ENCODE assay signal across 21 cellular contexts in the genomic region with DNA sequence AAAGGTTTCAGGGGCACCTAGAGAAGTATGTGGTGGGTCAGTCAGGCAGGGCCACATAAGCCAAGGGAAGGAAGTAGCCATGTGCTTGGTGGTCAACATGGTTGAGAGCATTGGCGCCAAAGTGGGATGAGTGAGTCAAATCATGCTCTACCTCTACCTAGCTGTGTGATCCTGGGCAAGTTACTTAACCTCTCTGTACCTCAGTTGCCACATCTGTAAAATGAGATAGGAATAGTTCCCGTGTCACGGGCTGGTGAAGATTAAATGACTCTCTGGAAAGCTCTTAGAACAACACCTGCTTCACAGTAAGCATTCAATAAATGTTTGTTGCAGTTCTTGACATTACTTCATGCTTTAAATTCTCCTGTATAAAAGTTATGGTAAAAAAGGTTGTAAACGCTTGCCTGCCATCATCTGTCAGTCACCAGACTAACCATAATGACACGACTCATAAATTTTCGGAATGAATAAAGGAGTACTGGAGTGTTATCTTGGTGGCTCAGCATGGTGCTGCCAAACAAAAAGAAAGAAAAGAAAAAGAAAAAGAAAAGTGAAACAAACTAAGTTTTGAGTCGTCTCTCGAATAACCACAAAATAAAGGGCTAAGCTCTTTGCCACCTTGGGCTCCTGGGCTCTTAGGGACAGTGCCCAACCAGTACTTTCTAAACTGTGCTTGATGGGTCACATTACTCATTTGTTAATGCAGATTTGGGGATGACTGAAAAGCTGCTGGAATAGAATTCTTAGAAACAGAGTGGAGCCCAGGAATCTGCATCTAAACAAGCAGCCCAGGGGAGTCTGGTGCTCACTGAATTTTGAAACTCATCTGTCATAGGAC.
DNase-seq lines count a peak whose midpoint lies in the region; ATAC-seq, FAIRE-seq and TF ChIP-seq lines count a peak whose summit lies in the region.
"Had no signal": no experiment of that assay in that cellular context is flagged by ENCODE, and none has a peak within 500 bp of the region (broad histone marks: within the 10 kb centered on the region; RNA-seq: fewer than 3 reads in every experiment).

No MANE protein-coding gene starts in this region.

- H3K36me3 ChIP-seq in GM23338 (ENCODE audit: insufficient read depth) (no peaks in the 10 kb centered on the region; the same call in 1 of the 2 replicates), H1 (ENCODE audit: control insufficient read depth in 2 of 4, insufficient read depth in 4 of 4, low read length in 3 of 4) (no peaks in the 10 kb centered on the region), trophoblast cell (ENCODE audit: control insufficient read depth in 1 of 2, insufficient read depth in 2 of 2, low read length in 2 of 2) (no peaks in the 10 kb centered on the region)

- peak; percentile 28 for FAIRE-seq in H1 (lab: Jason Lieb, UNC)
- FAIRE-seq: D721Med, GM18507 had no signal

- no peaks in the 10 kb centered on the region; the same call in 1 of the 2 replicates for H4K20me1 ChIP-seq in GM23338 (replicated peaks; ENCODE audit: insufficient read depth)
- peaks cover 0 to 3% of the 10 kb centered on the region in 2 experiments for H4K20me1 ChIP-seq in H1 (replicated peaks in 1 of 2; ENCODE audit: control insufficient read depth in 1 of 2, insufficient read depth in 2 of 2, low read length in 2 of 2)

- H3K23me2 ChIP-seq in H1 (ENCODE audit: low read depth, low read length): peaks cover 5% of the 10 kb centered on the region; the same call in 1 of the 2 replicates

- no peak for TF ChIP-seq EP300 in H1 (IDR thresholded peaks at IDR 0.05; ENCODE audit: borderline replicate concordance in 1 of 2, low read depth in 2 of 2, low read length in 2 of 2)

- H2BK20ac ChIP-seq in H1 (ENCODE audit: low read length): no peak overlapping the region

- H4K5ac ChIP-seq in H1 (ENCODE audit: insufficient read length, low read depth, low read length): no peak overlapping the region

- H3K4me1 Mint-ChIP-seq in GM23338: peaks cover 31% of the 10 kb centered on the region
- H3K4me1 Mint-ChIP-seq: B cell had no signal

- POLR2A ChIA-PET in H1 (lab: Charles Lee; ENCODE audit: partially characterized antibody): no interaction called here

- H3K9me3 ChIP-seq in H1 (ENCODE audit: insufficient read depth in 2 of 2, low read depth in 1 of 2, low read length in 1 of 2) (no peaks in the 10 kb centered on the region), trophoblast cell (ENCODE audit: insufficient read depth, low read depth, low read length) (no peaks in the 10 kb centered on the region)
- H3K9me3 ChIP-seq: SJCRH30 had no signal

- no peak overlapping the region for H3K27ac ChIP-seq in GM23338 (ENCODE audit: low read depth)
- no peak overlapping the region for H3K27ac ChIP-seq in H1 (ENCODE audit: low read depth, low read length)
- peak overlapping the region; percentile 77 for H3K27ac ChIP-seq in trophoblast cell (ENCODE audit: low read depth, low read length)
- H3K27ac ChIP-seq: HL-60, RWPE1, SJCRH30 had no signal

- no peak for TF ChIP-seq RAD21 in H1 (IDR thresholded peaks at IDR 0.05 in 1 of 2, conservative IDR thresholded peaks at IDR 0.05 in 1 of 2; ENCODE audit: low read depth in 2 of 2, low read length in 2 of 2)

- H4K91ac ChIP-seq in H1 (replicated peaks; ENCODE audit: insufficient read length, low read length) (no peak overlapping the region), trophoblast cell (ENCODE audit: low read depth, low read length) (peak overlapping the region; percentile 79)

- H3K14ac ChIP-seq in H1 (ENCODE audit: insufficient read length) (no peak overlapping the region), trophoblast cell (ENCODE audit: low read length) (peak overlapping the region; percentile 36)

- H3K4me2 ChIP-seq in GM23338 (no peak overlapping the region; the same call in 1 of the 2 replicates), H1 (ENCODE audit: insufficient read depth in 1 of 2, low read depth in 2 of 2, low read length in 2 of 2) (no peak overlapping the region), trophoblast cell (ENCODE audit: low read length) (no peak overlapping the region)

- H3K79me2 ChIP-seq in GM23338 (replicated peaks; ENCODE audit: insufficient read depth) (peaks cover 28% of the 10 kb centered on the region), H1 (ENCODE audit: control insufficient read depth in 1 of 2, insufficient read depth in 2 of 2, low read length in 2 of 2) (no peaks in the 10 kb centered on the region; a peak in 1 of 4 replicates), trophoblast cell (ENCODE audit: control insufficient read depth, insufficient read depth, low read length, poor library complexity) (peaks cover 4% of the 10 kb centered on the region)

- H2BK12ac ChIP-seq in H1 (ENCODE audit: low read depth, low read length) (no peak overlapping the region; the same call in 1 of the 2 replicates), trophoblast cell (ENCODE audit: low read length) (peak overlapping the region; percentile 84)

- TF ChIP-seq POLR2A in H1 (IDR thresholded peaks at IDR 0.05; ENCODE audit: control extremely low read depth in 1 of 2, low read depth in 2 of 2, low read length in 2 of 2): no peak

- H3K27me3 ChIP-seq in GM23338 (ENCODE audit: insufficient read depth) (no peaks in the 10 kb centered on the region), H1 (replicated peaks in 1 of 4; ENCODE audit: control insufficient read depth in 3 of 4, extremely low read depth in 1 of 4, insufficient read depth in 3 of 4, low read length in 3 of 4) (no peaks in the 10 kb centered on the region), trophoblast cell (ENCODE audit: insufficient read depth, low read length) (no peaks in the 10 kb centered on the region)
- H3K27me3 ChIP-seq: SJCRH30 had no signal

- no peak overlapping the region for H2BK15ac ChIP-seq in H1 (ENCODE audit: low read length)

- no peak overlapping the region for H3K4ac ChIP-seq in H1 (replicated peaks; ENCODE audit: insufficient read length, low read depth, low read length)
- H3K4ac ChIP-seq in trophoblast cell (ENCODE audit: low read depth, low read length): no peak overlapping the region

- H3K4me3 ChIP-seq in GM23338 (no peak overlapping the region), H1 (ENCODE audit: extremely low read depth in 1 of 4, insufficient read depth in 2 of 4, low read depth in 3 of 4, low read length in 4 of 4) (no peak overlapping the region), trophoblast cell (ENCODE audit: low read depth, low read length) (no peak overlapping the region)
- H3K4me3 ChIP-seq: SJCRH30 had no signal

- peaks cover 2% of the 10 kb centered on the region for H3K27me3 Mint-ChIP-seq in GM23338 (ENCODE audit: insufficient read depth, low read depth, poor library complexity)

- H3K79me1 ChIP-seq in H1 (ENCODE audit: low read depth, low read length) (0 out of 2 replicates have a peak, but pooled peaks cover 3% of the 10 kb centered on the region), trophoblast cell (ENCODE audit: low read length) (peaks cover 28% of the 10 kb centered on the region)

- no peak overlapping the region for H2BK5ac ChIP-seq in H1 (ENCODE audit: low read depth, low read length)
- H2BK5ac ChIP-seq in trophoblast cell (ENCODE audit: low read depth, low read length, poor library complexity): peak overlapping the region; percentile 23

- no peak overlapping the region for H2BK120ac ChIP-seq in H1 (replicated peaks; ENCODE audit: low read depth, low read length)
- peak overlapping the region; percentile 48 for H2BK120ac ChIP-seq in trophoblast cell (ENCODE audit: insufficient read depth, low read length, poor library complexity)

- H3K9me2 ChIP-seq in GM23338 (ENCODE audit: insufficient read depth): peaks cover 11% of the 10 kb centered on the region; the same call in 1 of the 2 replicates

- no peak overlapping the region for H3K4me3 Mint-ChIP-seq in GM23338
- H3K4me3 Mint-ChIP-seq: B cell; CD4-positive, alpha-beta T cell had no signal

- ATAC-seq in GM23338: peak; percentile 25
- ATAC-seq: HCT116 had no signal

- H3K23ac ChIP-seq in H1 (ENCODE audit: insufficient read length) (no peak overlapping the region), trophoblast cell (ENCODE audit: low read length) (no peak overlapping the region)

- peak; percentile 13 for DNase-seq in GM23338 (ENCODE audit: low spot score)
- peak; percentile 45 for DNase-seq in NCI-H187 treated with DMSO at 0.1 percent for 48 hours (lab: John Stamatoyannopoulos, UW)
- DNase-seq in H1 (ENCODE audit: low read depth in 1 of 2, low spot score in 2 of 2): no peak
- DNase-seq in trophoblast cell: peak in 1 of 2 donors; percentile 49
- DNase-seq in stimulated activated naive CD4-positive, alpha-beta T cell treated with Interleukin-2 at 50 U/mL for 16 hours (lab: John Stamatoyannopoulos, UW): no peak
- DNase-seq in stimulated activated CD4-positive, alpha-beta T cell treated with anti-CD3 and anti-CD28 coated beads, Interleukin-4, amount 100 ng/mL, for 24 hours: no peak
- DNase-seq in NOMO-1 treated with dmso at 0.1 percent for 144 hours (lab: John Stamatoyannopoulos, UW; ENCODE audit: unreplicated experiment): no peak
- DNase-seq: CD4-positive, alpha-beta T cell; EL; KG1; MM.1S; NCI-H1105 treated with DMSO at 0.1 percent for 48 hours; NCI-H1930; SJCRH30; SW 1271 had no signal

- H3K56ac ChIP-seq in H1 (replicated peaks; ENCODE audit: insufficient read length, low read depth, low read length): no peak overlapping the region

- no peaks in the 10 kb centered on the region for H3F3A ChIP-seq in GM23338 (replicated peaks; ENCODE audit: low read depth)

- TF ChIP-seq CTCF in GM23338 (conservative IDR thresholded peaks at IDR 0.05; ENCODE audit: low read depth in 2 of 2) (no peak), H1 (IDR thresholded peaks at IDR 0.05; ENCODE audit: control extremely low read depth in 1 of 3, insufficient read depth in 1 of 3, low read depth in 1 of 3, low read length in 3 of 3) (no peak)

- WGBS in H1 (ENCODE audit: extremely low coverage in 1 of 2, insufficient coverage in 1 of 2, insufficient read length in 1 of 2, insufficient replicate concordance in 2 of 2, low coverage in 1 of 2, low lambda C conversion rate in 2 of 2, missing lambda C conversion rate in 1 of 2), 2 experiments: 83% methylated on average over 8 of the region's 8 CpGs; no CpG with 5 or more reads in 1 of the 2 experiments
- no CpG with 5 or more reads among the region's 8 CpGs for WGBS in trophoblast cell (ENCODE audit: extremely low coverage, insufficient coverage, insufficient read length)

- CTCF ChIA-PET in H1 (lab: Charles Lee; ENCODE audit: partially characterized antibody): interaction anchor here (0.5 to 5.9 kb wide), 8 partner anchors 9 to 229 kb away, joined by 3 to 54 read pairs (median 4); no protein-coding TSS in a partner anchor

- H4K8ac ChIP-seq in H1 (ENCODE audit: extremely low read depth, insufficient read depth, low read length): no peak overlapping the region
- peak overlapping the region; percentile 10 for H4K8ac ChIP-seq in trophoblast cell (ENCODE audit: low read depth, low read length)

- no peak overlapping the region for H3K27ac Mint-ChIP-seq in GM23338
- H3K27ac Mint-ChIP-seq: B cell; CD4-positive, alpha-beta T cell had no signal

- H2AK5ac ChIP-seq in H1 (ENCODE audit: low read depth, low read length): no peak overlapping the region; the same call in 1 of the 2 replicates
- peak overlapping the region; percentile 28 for H2AK5ac ChIP-seq in trophoblast cell (ENCODE audit: low read length)

- H2AFZ ChIP-seq in GM23338 (no peak overlapping the region), H1 (ENCODE audit: low read length) (no peak overlapping the region), trophoblast cell (ENCODE audit: insufficient read depth, low read length, poor library complexity) (no peak overlapping the region)

- no peak overlapping the region for H3K9ac ChIP-seq in H1 (replicated peaks in 1 of 4; ENCODE audit: extremely low read depth in 1 of 4, low read depth in 3 of 4, low read length in 3 of 4)
- H3K9ac ChIP-seq in trophoblast cell (ENCODE audit: low read length): no peak overlapping the region

- peaks cover 21% of the 10 kb centered on the region for H3K4me1 ChIP-seq in GM23338 (ENCODE audit: insufficient read depth)
- H3K4me1 ChIP-seq in H1 (replicated peaks in 1 of 4; ENCODE audit: control insufficient read depth in 3 of 4, insufficient read depth in 4 of 4, low read length in 3 of 4): peaks cover 0 to 12% (median 11%) of the 10 kb centered on the region in 4 experiments; a peak in 3 of 7 replicates
- peaks cover 17 to 21% of the 10 kb centered on the region in 2 experiments for H3K4me1 ChIP-seq in trophoblast cell (ENCODE audit: control insufficient read depth in 1 of 2, insufficient read depth in 2 of 2, low read length in 2 of 2)
- H3K4me1 ChIP-seq: SJCRH30 had no signal

- H4K12ac ChIP-seq in trophoblast cell (ENCODE audit: low read depth, low read length): no peak overlapping the region

- H3K9me3 Mint-ChIP-seq in GM23338: peaks cover 4% of the 10 kb centered on the region
- H3K9me3 Mint-ChIP-seq: CD4-positive, alpha-beta T cell had no signal

- peaks cover 5% of the 10 kb centered on the region for H3K36me3 Mint-ChIP-seq in GM23338 (ENCODE audit: low read depth)

- peak overlapping the region; percentile 22; the same call in 1 of the 2 replicates for H3K18ac ChIP-seq in H1 (ENCODE audit: extremely low read depth, low read length)
- H3K18ac ChIP-seq in trophoblast cell (ENCODE audit: low read length): peak overlapping the region; percentile 31

Comparison
In these comparisons a context has a peak if more than half of its experiments do, and no peak if none do; other contexts are left out.
1. DNase-seq: peak in GM23338 (single experiment) and NCI-H187 treated with DMSO at 0.1 percent for 48 hours (single experiment); none in H1 (0 of 2), stimulated activated naive CD4-positive, alpha-beta T cell treated with Interleukin-2 at 50 U/mL for 16 hours (single experiment), stimulated activated CD4-positive, alpha-beta T cell treated with anti-CD3 and anti-CD28 coated beads, Interleukin-4, amount 100 ng/mL, for 24 hours (single experiment) and NOMO-1 treated with dmso at 0.1 percent for 144 hours (single experiment).